ENCODE assay signal across 1 cellular context in the genomic region with DNA sequence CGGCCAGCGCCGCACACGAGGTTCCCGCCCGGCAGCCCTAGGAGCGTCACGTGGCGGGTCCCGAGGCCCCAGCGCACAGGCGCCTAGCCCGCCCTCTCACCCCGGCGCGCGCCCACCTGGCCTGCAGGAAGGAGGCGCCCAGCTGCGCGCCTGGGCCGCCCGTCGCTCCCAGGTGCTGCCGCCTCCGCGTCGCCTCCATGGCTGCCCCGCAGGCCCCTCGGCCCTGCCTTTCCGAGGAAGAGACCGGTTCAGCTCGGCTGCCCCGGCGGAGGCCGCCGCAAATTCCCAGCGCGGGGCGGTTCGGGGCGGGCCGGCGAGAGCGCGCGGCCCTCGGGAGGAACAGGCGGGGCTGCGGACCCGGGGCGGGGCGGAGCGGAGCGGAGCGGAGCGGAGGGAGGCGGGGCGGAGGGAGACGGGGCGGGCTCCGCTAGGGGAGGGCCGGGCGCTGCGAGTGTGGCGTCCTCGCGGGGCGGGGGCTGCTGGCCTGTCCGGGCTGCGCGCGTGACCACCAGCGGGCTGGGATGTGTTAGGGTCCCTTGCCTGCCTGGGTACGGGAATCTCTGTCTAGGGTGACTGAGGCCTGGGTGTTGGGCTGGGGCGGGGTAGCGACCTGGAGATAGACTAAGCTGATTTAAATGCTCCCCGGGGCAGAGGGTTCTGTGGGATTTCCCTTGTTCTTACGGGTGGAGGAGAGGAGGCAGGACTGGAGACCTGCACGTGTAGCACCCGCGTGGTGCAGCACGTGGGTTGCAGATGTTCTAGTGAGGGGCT.
TF ChIP-seq lines count a peak whose summit lies in the region.

A gene (minus strand): TSS at position 343 of the 771 bp plus-strand sequence. CDS start 144 bp downstream, at position 199.

TF ChIP-seq in HepG2, 621 proteins besides CTCF, POLR2A, EP300 and RAD21 (continued from another document and continues in another):
- TF ChIP-seq, protein P1, sequence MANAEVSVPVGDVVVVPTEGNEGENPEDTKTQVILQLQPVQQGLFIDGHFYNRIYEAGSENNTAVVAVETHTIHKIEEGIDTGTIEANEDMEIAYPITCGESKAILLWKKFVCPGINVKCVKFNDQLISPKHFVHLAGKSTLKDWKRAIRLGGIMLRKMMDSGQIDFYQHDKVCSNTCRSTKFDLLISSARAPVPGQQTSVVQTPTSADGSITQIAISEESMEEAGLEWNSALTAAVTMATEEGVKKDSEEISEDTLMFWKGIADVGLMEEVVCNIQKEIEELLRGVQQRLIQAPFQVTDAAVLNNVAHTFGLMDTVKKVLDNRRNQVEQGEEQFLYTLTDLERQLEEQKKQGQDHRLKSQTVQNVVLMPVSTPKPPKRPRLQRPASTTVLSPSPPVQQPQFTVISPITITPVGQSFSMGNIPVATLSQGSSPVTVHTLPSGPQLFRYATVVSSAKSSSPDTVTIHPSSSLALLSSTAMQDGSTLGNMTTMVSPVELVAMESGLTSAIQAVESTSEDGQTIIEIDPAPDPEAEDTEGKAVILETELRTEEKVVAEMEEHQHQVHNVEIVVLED (CRISPR knock-in tag; IDR thresholded peaks at IDR 0.05; ENCODE audit: borderline replicate concordance) = no peak; the same call in 1 of the 2 replicates
- TF ChIP-seq ZNF678 (CRISPR knock-in tag; IDR thresholded peaks at IDR 0.05) (peak; percentile 60; the same call in 1 of the 2 replicates), RFX1 (IDR thresholded peaks at IDR 0.05) (no peak), PPARG (CRISPR knock-in tag; conservative IDR thresholded peaks at IDR 0.05) (peak; percentile 40), TRIM24 (CRISPR knock-in tag; IDR thresholded peaks at IDR 0.05) (no peak), ZNF501 (CRISPR knock-in tag; IDR thresholded peaks at IDR 0.05) (peak; percentile 75; the same call in 1 of the 2 replicates), ZNF556 (CRISPR knock-in tag; IDR thresholded peaks at IDR 0.05; ENCODE audit: borderline replicate concordance) (peak; percentile 75; the same call in 1 of the 2 replicates), NFE2 (CRISPR knock-in tag; IDR thresholded peaks at IDR 0.05) (no peak), NFIB (CRISPR knock-in tag; IDR thresholded peaks at IDR 0.05; ENCODE audit: borderline replicate concordance) (no peak), DPF2 (CRISPR knock-in tag; IDR thresholded peaks at IDR 0.05; ENCODE audit: borderline replicate concordance, low read depth) (no peak), PHF20 (CRISPR knock-in tag; IDR thresholded peaks at IDR 0.05) (no peak; the same call in none of the 2 replicates), PAWR (CRISPR knock-in tag; IDR thresholded peaks at IDR 0.05; ENCODE audit: borderline replicate concordance) (no peak), MXD4 (CRISPR knock-in tag; IDR thresholded peaks at IDR 0.05) (peak; percentile 79; the same call in 1 of the 2 replicates), ZNF788 (CRISPR knock-in tag; IDR thresholded peaks at IDR 0.05; ENCODE audit: borderline replicate concordance) (peak; percentile 78), IKZF1 (IDR thresholded peaks at IDR 0.05) (no peak), HOXA5 (CRISPR knock-in tag; IDR thresholded peaks at IDR 0.05) (peak; percentile 2; the same call in 1 of the 2 replicates), ZFYVE20 (CRISPR knock-in tag; IDR thresholded peaks at IDR 0.05; ENCODE audit: borderline replicate concordance, low read depth) (peak; percentile 85; the same call in 1 of the 2 replicates), ZNF570 (CRISPR knock-in tag; IDR thresholded peaks at IDR 0.05; ENCODE audit: borderline replicate concordance) (peak; percentile 62; the same call in 1 of the 2 replicates), GABPA (IDR thresholded peaks at IDR 0.05; ENCODE audit: low read depth, low read length) (0 out of 2 replicates have a peak, but pooled peaks have one; percentile 12), GABPA (CRISPR knock-in tag; IDR thresholded peaks at IDR 0.05; ENCODE audit: low read depth) (no peak), HNF4A (CRISPR knock-in tag; IDR thresholded peaks at IDR 0.05) (no peak), NFKBIZ (CRISPR knock-in tag; IDR thresholded peaks at IDR 0.05) (no peak)
- TF ChIP-seq, protein P2, sequence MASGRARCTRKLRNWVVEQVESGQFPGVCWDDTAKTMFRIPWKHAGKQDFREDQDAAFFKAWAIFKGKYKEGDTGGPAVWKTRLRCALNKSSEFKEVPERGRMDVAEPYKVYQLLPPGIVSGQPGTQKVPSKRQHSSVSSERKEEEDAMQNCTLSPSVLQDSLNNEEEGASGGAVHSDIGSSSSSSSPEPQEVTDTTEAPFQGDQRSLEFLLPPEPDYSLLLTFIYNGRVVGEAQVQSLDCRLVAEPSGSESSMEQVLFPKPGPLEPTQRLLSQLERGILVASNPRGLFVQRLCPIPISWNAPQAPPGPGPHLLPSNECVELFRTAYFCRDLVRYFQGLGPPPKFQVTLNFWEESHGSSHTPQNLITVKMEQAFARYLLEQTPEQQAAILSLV (CRISPR knock-in tag; IDR thresholded peaks at IDR 0.05; ENCODE audit: borderline replicate concordance) = peak; percentile 3; the same call in 1 of the 2 replicates
- TF ChIP-seq, protein P3, sequence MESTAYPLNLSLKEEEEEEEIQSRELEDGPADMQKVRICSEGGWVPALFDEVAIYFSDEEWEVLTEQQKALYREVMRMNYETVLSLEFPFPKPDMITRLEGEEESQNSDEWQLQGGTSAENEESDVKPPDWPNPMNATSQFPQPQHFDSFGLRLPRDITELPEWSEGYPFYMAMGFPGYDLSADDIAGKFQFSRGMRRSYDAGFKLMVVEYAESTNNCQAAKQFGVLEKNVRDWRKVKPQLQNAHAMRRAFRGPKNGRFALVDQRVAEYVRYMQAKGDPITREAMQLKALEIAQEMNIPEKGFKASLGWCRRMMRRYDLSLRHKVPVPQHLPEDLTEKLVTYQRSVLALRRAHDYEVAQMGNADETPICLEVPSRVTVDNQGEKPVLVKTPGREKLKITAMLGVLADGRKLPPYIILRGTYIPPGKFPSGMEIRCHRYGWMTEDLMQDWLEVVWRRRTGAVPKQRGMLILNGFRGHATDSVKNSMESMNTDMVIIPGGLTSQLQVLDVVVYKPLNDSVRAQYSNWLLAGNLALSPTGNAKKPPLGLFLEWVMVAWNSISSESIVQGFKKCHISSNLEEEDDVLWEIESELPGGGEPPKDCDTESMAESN (CRISPR knock-in tag; conservative IDR thresholded peaks at IDR 0.05) = no peak
- TF ChIP-seq, protein P4, sequence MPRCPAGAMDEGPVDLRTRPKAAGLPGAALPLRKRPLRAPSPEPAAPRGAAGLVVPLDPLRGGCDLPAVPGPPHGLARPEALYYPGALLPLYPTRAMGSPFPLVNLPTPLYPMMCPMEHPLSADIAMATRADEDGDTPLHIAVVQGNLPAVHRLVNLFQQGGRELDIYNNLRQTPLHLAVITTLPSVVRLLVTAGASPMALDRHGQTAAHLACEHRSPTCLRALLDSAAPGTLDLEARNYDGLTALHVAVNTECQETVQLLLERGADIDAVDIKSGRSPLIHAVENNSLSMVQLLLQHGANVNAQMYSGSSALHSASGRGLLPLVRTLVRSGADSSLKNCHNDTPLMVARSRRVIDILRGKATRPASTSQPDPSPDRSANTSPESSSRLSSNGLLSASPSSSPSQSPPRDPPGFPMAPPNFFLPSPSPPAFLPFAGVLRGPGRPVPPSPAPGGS (CRISPR knock-in tag; IDR thresholded peaks at IDR 0.05) = peak; percentile 68; the same call in 1 of the 2 replicates
- TF ChIP-seq, protein P5, sequence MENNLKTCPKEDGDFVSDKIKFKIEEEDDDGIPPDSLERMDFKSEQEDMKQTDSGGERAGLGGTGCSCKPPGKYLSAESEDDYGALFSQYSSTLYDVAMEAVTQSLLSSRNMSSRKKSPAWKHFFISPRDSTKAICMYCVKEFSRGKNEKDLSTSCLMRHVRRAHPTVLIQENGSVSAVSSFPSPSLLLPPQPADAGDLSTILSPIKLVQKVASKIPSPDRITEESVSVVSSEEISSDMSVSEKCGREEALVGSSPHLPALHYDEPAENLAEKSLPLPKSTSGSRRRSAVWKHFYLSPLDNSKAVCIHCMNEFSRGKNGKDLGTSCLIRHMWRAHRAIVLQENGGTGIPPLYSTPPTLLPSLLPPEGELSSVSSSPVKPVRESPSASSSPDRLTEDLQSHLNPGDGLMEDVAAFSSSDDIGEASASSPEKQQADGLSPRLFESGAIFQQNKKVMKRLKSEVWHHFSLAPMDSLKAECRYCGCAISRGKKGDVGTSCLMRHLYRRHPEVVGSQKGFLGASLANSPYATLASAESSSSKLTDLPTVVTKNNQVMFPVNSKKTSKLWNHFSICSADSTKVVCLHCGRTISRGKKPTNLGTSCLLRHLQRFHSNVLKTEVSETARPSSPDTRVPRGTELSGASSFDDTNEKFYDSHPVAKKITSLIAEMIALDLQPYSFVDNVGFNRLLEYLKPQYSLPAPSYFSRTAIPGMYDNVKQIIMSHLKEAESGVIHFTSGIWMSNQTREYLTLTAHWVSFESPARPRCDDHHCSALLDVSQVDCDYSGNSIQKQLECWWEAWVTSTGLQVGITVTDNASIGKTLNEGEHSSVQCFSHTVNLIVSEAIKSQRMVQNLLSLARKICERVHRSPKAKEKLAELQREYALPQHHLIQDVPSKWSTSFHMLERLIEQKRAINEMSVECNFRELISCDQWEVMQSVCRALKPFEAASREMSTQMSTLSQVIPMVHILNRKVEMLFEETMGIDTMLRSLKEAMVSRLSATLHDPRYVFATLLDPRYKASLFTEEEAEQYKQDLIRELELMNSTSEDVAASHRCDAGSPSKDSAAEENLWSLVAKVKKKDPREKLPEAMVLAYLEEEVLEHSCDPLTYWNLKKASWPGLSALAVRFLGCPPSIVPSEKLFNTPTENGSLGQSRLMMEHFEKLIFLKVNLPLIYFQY (CRISPR knock-in tag; IDR thresholded peaks at IDR 0.05; ENCODE audit: borderline replicate concordance) = no peak
- TF ChIP-seq, protein P6, sequence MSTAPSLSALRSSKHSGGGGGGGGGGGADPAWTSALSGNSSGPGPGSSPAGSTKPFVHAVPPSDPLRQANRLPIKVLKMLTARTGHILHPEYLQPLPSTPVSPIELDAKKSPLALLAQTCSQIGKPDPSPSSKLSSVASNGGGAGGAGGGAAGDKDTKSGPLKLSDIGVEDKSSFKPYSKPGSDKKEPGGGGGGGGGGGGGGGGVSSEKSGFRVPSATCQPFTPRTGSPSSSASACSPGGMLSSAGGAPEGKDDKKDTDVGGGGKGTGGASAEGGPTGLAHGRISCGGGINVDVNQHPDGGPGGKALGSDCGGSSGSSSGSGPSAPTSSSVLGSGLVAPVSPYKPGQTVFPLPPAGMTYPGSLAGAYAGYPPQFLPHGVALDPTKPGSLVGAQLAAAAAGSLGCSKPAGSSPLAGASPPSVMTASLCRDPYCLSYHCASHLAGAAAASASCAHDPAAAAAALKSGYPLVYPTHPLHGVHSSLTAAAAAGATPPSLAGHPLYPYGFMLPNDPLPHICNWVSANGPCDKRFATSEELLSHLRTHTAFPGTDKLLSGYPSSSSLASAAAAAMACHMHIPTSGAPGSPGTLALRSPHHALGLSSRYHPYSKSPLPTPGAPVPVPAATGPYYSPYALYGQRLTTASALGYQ (CRISPR knock-in tag; IDR thresholded peaks at IDR 0.05) = peak; percentile 24; the same call in 1 of the 2 replicates
- TF ChIP-seq, protein P7, sequence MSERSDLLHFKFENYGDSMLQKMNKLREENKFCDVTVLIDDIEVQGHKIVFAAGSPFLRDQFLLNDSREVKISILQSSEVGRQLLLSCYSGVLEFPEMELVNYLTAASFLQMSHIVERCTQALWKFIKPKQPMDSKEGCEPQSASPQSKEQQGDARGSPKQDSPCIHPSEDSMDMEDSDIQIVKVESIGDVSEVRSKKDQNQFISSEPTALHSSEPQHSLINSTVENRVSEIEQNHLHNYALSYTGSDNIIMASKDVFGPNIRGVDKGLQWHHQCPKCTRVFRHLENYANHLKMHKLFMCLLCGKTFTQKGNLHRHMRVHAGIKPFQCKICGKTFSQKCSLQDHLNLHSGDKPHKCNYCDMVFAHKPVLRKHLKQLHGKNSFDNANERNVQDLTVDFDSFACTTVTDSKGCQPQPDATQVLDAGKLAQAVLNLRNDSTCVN (CRISPR knock-in tag; IDR thresholded peaks at IDR 0.05; ENCODE audit: borderline replicate concordance) = no peak
- TF ChIP-seq, protein P8, sequence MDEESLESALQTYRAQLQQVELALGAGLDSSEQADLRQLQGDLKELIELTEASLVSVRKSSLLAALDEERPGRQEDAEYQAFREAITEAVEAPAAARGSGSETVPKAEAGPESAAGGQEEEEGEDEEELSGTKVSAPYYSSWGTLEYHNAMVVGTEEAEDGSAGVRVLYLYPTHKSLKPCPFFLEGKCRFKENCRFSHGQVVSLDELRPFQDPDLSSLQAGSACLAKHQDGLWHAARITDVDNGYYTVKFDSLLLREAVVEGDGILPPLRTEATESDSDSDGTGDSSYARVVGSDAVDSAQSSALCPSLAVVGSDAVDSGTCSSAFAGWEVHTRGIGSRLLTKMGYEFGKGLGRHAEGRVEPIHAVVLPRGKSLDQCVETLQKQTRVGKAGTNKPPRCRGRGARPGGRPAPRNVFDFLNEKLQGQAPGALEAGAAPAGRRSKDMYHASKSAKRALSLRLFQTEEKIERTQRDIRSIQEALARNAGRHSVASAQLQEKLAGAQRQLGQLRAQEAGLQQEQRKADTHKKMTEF (CRISPR knock-in tag; IDR thresholded peaks at IDR 0.05) = no peak; the same call in 1 of the 2 replicates
- TF ChIP-seq, protein P9, sequence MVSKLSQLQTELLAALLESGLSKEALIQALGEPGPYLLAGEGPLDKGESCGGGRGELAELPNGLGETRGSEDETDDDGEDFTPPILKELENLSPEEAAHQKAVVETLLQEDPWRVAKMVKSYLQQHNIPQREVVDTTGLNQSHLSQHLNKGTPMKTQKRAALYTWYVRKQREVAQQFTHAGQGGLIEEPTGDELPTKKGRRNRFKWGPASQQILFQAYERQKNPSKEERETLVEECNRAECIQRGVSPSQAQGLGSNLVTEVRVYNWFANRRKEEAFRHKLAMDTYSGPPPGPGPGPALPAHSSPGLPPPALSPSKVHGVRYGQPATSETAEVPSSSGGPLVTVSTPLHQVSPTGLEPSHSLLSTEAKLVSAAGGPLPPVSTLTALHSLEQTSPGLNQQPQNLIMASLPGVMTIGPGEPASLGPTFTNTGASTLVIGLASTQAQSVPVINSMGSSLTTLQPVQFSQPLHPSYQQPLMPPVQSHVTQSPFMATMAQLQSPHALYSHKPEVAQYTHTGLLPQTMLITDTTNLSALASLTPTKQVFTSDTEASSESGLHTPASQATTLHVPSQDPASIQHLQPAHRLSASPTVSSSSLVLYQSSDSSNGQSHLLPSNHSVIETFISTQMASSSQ (IDR thresholded peaks at IDR 0.05; ENCODE audit: low read depth) = no peak
- TF ChIP-seq, protein P9 (CRISPR knock-in tag; IDR thresholded peaks at IDR 0.05; ENCODE audit: borderline replicate concordance) = peak; percentile 67; the same call in 1 of the 2 replicates
